Comparison of ENCODE assay signal across 1 cellular context in genomic region chr16:50269061-50269705, GRCh38.
A peak's percentile ranks its signal among the peaks of the same experiment; 100 is the strongest.
TF ChIP-seq lines count a peak whose summit lies in the region.

No MANE protein-coding gene starts in this region.

TF ChIP-seq in K562, 482 proteins besides CTCF, POLR2A, EP300 and RAD21:
- TF ChIP-seq ZNF407 (IDR thresholded peaks at IDR 0.05; ENCODE audit: low read depth) (no peak), ZBTB26 (CRISPR knock-in tag; IDR thresholded peaks at IDR 0.05) (no peak), SRF (CRISPR knock-in tag; IDR thresholded peaks at IDR 0.05) (no peak), STAT5B (CRISPR knock-in tag; IDR thresholded peaks at IDR 0.05) (no peak), ARID2 (IDR thresholded peaks at IDR 0.05) (no peak), NFE2 (IDR thresholded peaks at IDR 0.05; ENCODE audit: low read depth) (no peak), FIP1L1 (IDR thresholded peaks at IDR 0.05; ENCODE audit: low read depth, low read length, poor library complexity, severe bottlenecking) (no peak), PRDM10 (IDR thresholded peaks at IDR 0.05; ENCODE audit: partially characterized antibody) (peak; percentile 40), POLR2G (IDR thresholded peaks at IDR 0.05; ENCODE audit: low read depth, low read length) (0 out of 2 replicates have a peak, but pooled peaks have one; percentile 27), TAL1 (IDR thresholded peaks at IDR 0.05) (no peak), KAT7 (CRISPR knock-in tag; IDR thresholded peaks at IDR 0.05; ENCODE audit: borderline replicate concordance) (no peak), TGIF2 (CRISPR knock-in tag; IDR thresholded peaks at IDR 0.05) (no peak), HMG20B (CRISPR knock-in tag; IDR thresholded peaks at IDR 0.05) (no peak), ZNF197 (CRISPR knock-in tag; IDR thresholded peaks at IDR 0.05; ENCODE audit: low read depth) (no peak)
